ENCODE assay signal across 22 cellular contexts in genomic region chr12:80830533-80831088, GRCh38.
"Had no signal": no experiment of that assay in that cellular context is flagged by ENCODE, and none has a peak within 500 bp of the region (broad histone marks: within the 10 kb centered on the region; RNA-seq: fewer than 3 reads in every experiment).

No MANE protein-coding gene starts in this region.

- H3K27ac Mint-ChIP-seq: activated CD4-positive, alpha-beta T cell treated with anti-CD3 and anti-CD28 coated beads, Interleukin-2, amount 10 ng/mL, durations not matched to agents 24 days and 14 days; activated naive CD4-positive, alpha-beta T cell treated with anti-CD3 and anti-CD28 coated beads, Interleukin-2, amount 50 U/mL, for 24 hours; mesothelial cell of epicardium; natural killer cell treated with Interleukin-12 subunit alpha and Interleukin-12 subunit beta and Interleukin-15 and Interleukin-18, amount 100 ng/mL, for 72 hours; stimulated activated effector memory CD8-positive, alpha-beta T cell treated with anti-CD3 and anti-CD28 coated beads, Interleukin-12 subunit alpha, Interleukin-12 subunit beta, amount 100 ng/mL, for 72 hours; type B pancreatic cell had no signal

- H3K4me1 Mint-ChIP-seq: activated CD4-positive, alpha-beta T cell treated with anti-CD3 and anti-CD28 coated beads, Interleukin-2, amount 10 ng/mL, durations not matched to agents 24 days and 14 days; activated naive CD4-positive, alpha-beta T cell treated with anti-CD3 and anti-CD28 coated beads, Interleukin-2, amount 50 U/mL, for 24 hours; stimulated activated effector memory CD8-positive, alpha-beta T cell treated with anti-CD3 and anti-CD28 coated beads, Interleukin-12 subunit alpha, Interleukin-12 subunit beta, amount 100 ng/mL, for 72 hours had no signal

- H3K9me3 Mint-ChIP-seq: activated CD4-positive, alpha-beta T cell treated with anti-CD3 and anti-CD28 coated beads, Interleukin-2, amount 10 ng/mL, durations not matched to agents 24 days and 14 days; mesothelial cell of epicardium; type B pancreatic cell had no signal

- H3K27me3 ChIP-seq: ascending aorta, breast epithelium, gastrocnemius medialis, neutrophil, pancreas, sigmoid colon, stomach, testis had no signal

- ATAC-seq: gastrocnemius medialis; natural killer cell treated with Interleukin-12 subunit alpha and Interleukin-12 subunit beta and Interleukin-15 and Interleukin-18, amount 100 ng/mL, for 72 hours; pancreas; stimulated activated effector memory CD8-positive, alpha-beta T cell treated with anti-CD3 and anti-CD28 coated beads, Interleukin-12 subunit alpha, Interleukin-12 subunit beta, amount 100 ng/mL, for 72 hours had no signal

- H3K36me3 Mint-ChIP-seq: activated naive CD4-positive, alpha-beta T cell treated with anti-CD3 and anti-CD28 coated beads, Interleukin-2, amount 50 U/mL, for 24 hours; mesothelial cell of epicardium; natural killer cell treated with Interleukin-12 subunit alpha and Interleukin-12 subunit beta and Interleukin-15 and Interleukin-18, amount 100 ng/mL, for 72 hours; stimulated activated effector memory CD8-positive, alpha-beta T cell treated with anti-CD3 and anti-CD28 coated beads, Interleukin-12 subunit alpha, Interleukin-12 subunit beta, amount 100 ng/mL, for 72 hours had no signal

- H3K27me3 Mint-ChIP-seq: activated CD4-positive, alpha-beta T cell treated with anti-CD3 and anti-CD28 coated beads, Interleukin-2, amount 10 ng/mL, durations not matched to agents 24 days and 14 days; activated naive CD4-positive, alpha-beta T cell treated with anti-CD3 and anti-CD28 coated beads, Interleukin-2, amount 50 U/mL, for 24 hours; natural killer cell treated with Interleukin-12 subunit alpha and Interleukin-12 subunit beta and Interleukin-15 and Interleukin-18, amount 100 ng/mL, for 72 hours; type B pancreatic cell had no signal

- H3K4me3 ChIP-seq: ascending aorta, breast epithelium, gastrocnemius medialis, lung, pancreas, sigmoid colon, stomach, testis had no signal

- H3K36me3 ChIP-seq: ascending aorta, breast epithelium, gastrocnemius medialis, pancreas, sigmoid colon, stomach had no signal

- H3K9me3 ChIP-seq: ascending aorta, breast epithelium, gastrocnemius medialis, neutrophil, pancreas, sigmoid colon, stomach, testis had no signal

- H3K27ac ChIP-seq: ascending aorta, breast epithelium, gastrocnemius medialis, neutrophil, pancreas, sigmoid colon, stomach, testis had no signal

- H3K4me3 Mint-ChIP-seq: activated CD4-positive, alpha-beta T cell treated with anti-CD3 and anti-CD28 coated beads, Interleukin-2, amount 10 ng/mL, durations not matched to agents 24 days and 14 days; activated naive CD4-positive, alpha-beta T cell treated with anti-CD3 and anti-CD28 coated beads, Interleukin-2, amount 50 U/mL, for 24 hours; mesothelial cell of epicardium; natural killer cell treated with Interleukin-12 subunit alpha and Interleukin-12 subunit beta and Interleukin-15 and Interleukin-18, amount 100 ng/mL, for 72 hours; stimulated activated effector memory CD8-positive, alpha-beta T cell treated with anti-CD3 and anti-CD28 coated beads, Interleukin-12 subunit alpha, Interleukin-12 subunit beta, amount 100 ng/mL, for 72 hours; type B pancreatic cell had no signal

- DNase-seq: activated CD4-positive, alpha-beta T cell treated with anti-CD3 and anti-CD28 coated beads, Interleukin-2, amount 10 ng/mL, durations not matched to agents 24 days and 14 days; activated CD8-positive, alpha-beta memory T cell treated with anti-CD3 and anti-CD28 coated beads, Interleukin-2, amount 50 U/mL, for 4 hours; activated effector memory CD4-positive, alpha-beta T cell treated with anti-CD3 and anti-CD28 coated beads, Interleukin-2, amount 50 U/mL, for 16 hours; activated T-cell treated with anti-CD3 and anti-CD28 coated beads, Interleukin-2, amount 50 U/mL, for 48 hours; cerebellar nuclear complex; cortex of kidney; erythroblast; gastrocnemius medialis; pancreas; sigmoid colon; stimulated activated CD4-positive, alpha-beta T cell treated with anti-CD3 and anti-CD28 coated beads, Interleukin-4, amount 100 ng/mL, for 24 hours; stomach; testis had no signal

- H3K4me1 ChIP-seq: ascending aorta, breast epithelium, gastrocnemius medialis, pancreas, stomach, testis had no signal
